Comparison of ENCODE assay signal across 9 cellular contexts in the genomic region with DNA sequence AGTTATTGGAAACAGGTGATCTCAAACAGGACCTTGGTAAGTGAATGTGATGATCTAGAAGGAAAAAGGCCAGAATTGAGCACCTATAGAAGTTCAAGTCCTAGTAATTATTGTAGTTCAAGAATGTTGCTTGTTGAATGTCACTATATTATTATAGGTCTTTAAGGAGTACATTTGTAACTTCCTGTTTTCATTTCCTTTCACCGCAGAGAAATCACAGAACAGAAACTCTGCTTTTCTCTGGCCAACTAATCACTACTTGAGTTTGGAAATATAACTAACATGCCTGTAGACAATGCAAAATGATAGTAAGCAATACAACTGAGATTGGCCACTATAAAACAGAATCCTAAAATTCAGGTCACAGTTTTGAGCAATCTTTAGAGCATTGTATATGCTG.
DNase-seq lines count a peak whose midpoint lies in the region; ATAC-seq, FAIRE-seq and TF ChIP-seq lines count a peak whose summit lies in the region.
"Had no signal": no experiment of that assay in that cellular context is flagged by ENCODE, and none has a peak within 500 bp of the region (broad histone marks: within the 10 kb centered on the region; RNA-seq: fewer than 3 reads in every experiment).

No MANE protein-coding gene starts in this region.

- in situ Hi-C loops in mammary epithelial cell (cut with MboI; ENCODE audit: low sequenced_read_pairs in 2 of 2) = no loop called here

- H3K36me3 ChIP-seq in kidney (ENCODE audit: control insufficient read depth in 1 of 2, insufficient read depth in 2 of 2, low read length in 2 of 2) = no peaks in the 10 kb centered on the region
- no peaks in the 10 kb centered on the region for H3K36me3 ChIP-seq in A673 (ENCODE audit: insufficient read depth, low read length, poor library complexity, severe bottlenecking)
- no peaks in the 10 kb centered on the region for H3K36me3 ChIP-seq in mammary epithelial cell (ENCODE audit: insufficient read depth, low read length)

- POLR2A ChIA-PET in A673 (lab: Charles Lee; ENCODE audit: low non-redundant PET) = no interaction called here

- H3K27ac ChIP-seq in kidney (ENCODE audit: low read depth in 2 of 2, low read length in 2 of 2) = no peak overlapping the region
- no peak overlapping the region for H3K27ac ChIP-seq in A673 (ENCODE audit: low read depth, low read length, poor library complexity, severe bottlenecking)
- H3K27ac ChIP-seq in right cardiac atrium (ENCODE audit: low read length) = no peak overlapping the region
- no peak overlapping the region for H3K27ac ChIP-seq in mammary epithelial cell (ENCODE audit: insufficient read depth, low read depth, low read length)

- H3K79me2 ChIP-seq in mammary epithelial cell (ENCODE audit: insufficient read depth, low read length) = no peaks in the 10 kb centered on the region

- H3K4me1 ChIP-seq in kidney (ENCODE audit: control insufficient read depth in 1 of 2, insufficient read depth in 1 of 2, low read depth in 1 of 2, low read length in 2 of 2) = no peaks in the 10 kb centered on the region
- H3K4me1 ChIP-seq in A673 (ENCODE audit: insufficient read depth, low read length, poor library complexity, severe bottlenecking) = no peaks in the 10 kb centered on the region
- H3K4me1 ChIP-seq in right cardiac atrium (ENCODE audit: control insufficient read depth, insufficient read depth, low read length) = no peaks in the 10 kb centered on the region
- H3K4me1 ChIP-seq in mammary epithelial cell (ENCODE audit: insufficient read depth, low read length) = no peaks in the 10 kb centered on the region

- ATAC-seq in GM19023 (IDR thresholded peaks at IDR 0.05; ENCODE audit: unreplicated experiment) = peak; percentile 79
- ATAC-seq in HG02623 (IDR thresholded peaks at IDR 0.05; ENCODE audit: unreplicated experiment) = peak; percentile 92
- peak; percentile 90 for ATAC-seq in HG03520 (IDR thresholded peaks at IDR 0.05; ENCODE audit: unreplicated experiment)
- ATAC-seq in right cardiac atrium = no peak

- H2AFZ ChIP-seq in mammary epithelial cell (ENCODE audit: low read depth, low read length) = no peak overlapping the region

- H3K4me2 ChIP-seq in mammary epithelial cell (ENCODE audit: insufficient read depth, low read depth, low read length) = no peak overlapping the region

- dilution Hi-C loops in mammary epithelial cell (cut with HindIII; ENCODE audit: low sequenced_read_pairs) = no loop called here

- intact Hi-C loops in kidney (cut with DNase I) = no loop called here
- intact Hi-C loops in A673 (cut with micrococcal nuclease; ENCODE audit: unreplicated experiment) = no loop called here
- intact Hi-C loops in right cardiac atrium (cut with DNase I) = no loop called here
- intact Hi-C loops in mammary epithelial cell (cut with micrococcal nuclease) = no loop called here

- BruUV-seq in A673 (replicated peaks; lab: Mats Ljungman, UMichigan) (no TSS peak), mammary epithelial cell (replicated peaks; lab: Mats Ljungman, UMichigan) (no TSS peak)

- FAIRE-seq in kidney (lab: Jason Lieb, UNC) = no peak

- H3K27me3 ChIP-seq in A673 (replicated peaks; ENCODE audit: insufficient read depth, low read depth, low read length, poor library complexity) (peaks cover 17% of the 10 kb centered on the region), right cardiac atrium (ENCODE audit: control insufficient read depth, insufficient read depth) (no peaks in the 10 kb centered on the region), mammary epithelial cell (ENCODE audit: insufficient read depth, low read length) (no peaks in the 10 kb centered on the region)

- DNase-seq in medulla oblongata (ENCODE audit: extremely low spot score) = peak; percentile 58
- no peak for DNase-seq in kidney
- no peak for DNase-seq in A673 (ENCODE audit: low spot score)
- no peak for DNase-seq in right cardiac atrium
- DNase-seq in mammary epithelial cell = no peak
- DNase-seq: NCI-H524 had no signal

- H3K4me3 ChIP-seq in kidney (ENCODE audit: low read length in 2 of 2) = no peak overlapping the region
- H3K4me3 ChIP-seq in A673 (ENCODE audit: low read depth, low read length, poor library complexity, severe bottlenecking) = no peak overlapping the region
- no peak overlapping the region for H3K4me3 ChIP-seq in right cardiac atrium (ENCODE audit: low read length)
- H3K4me3 ChIP-seq in mammary epithelial cell (replicated peaks in 1 of 3; ENCODE audit: insufficient read depth in 1 of 3, low read depth in 2 of 3, low read length in 3 of 3) = no peak overlapping the region

- H3K9ac ChIP-seq in kidney (ENCODE audit: low read length in 2 of 2) = no peak overlapping the region
- H3K9ac ChIP-seq in mammary epithelial cell (ENCODE audit: insufficient read depth, low read length) = no peak overlapping the region

- TF ChIP-seq CTCF in kidney (IDR thresholded peaks at IDR 0.05; ENCODE audit: borderline replicate concordance, extremely low read depth, insufficient read depth) = no peak
- no peak for TF ChIP-seq CTCF in A673 (conservative IDR thresholded peaks at IDR 0.05; ENCODE audit: low read depth, low read length)
- no peak for TF ChIP-seq CTCF in mammary epithelial cell (conservative IDR thresholded peaks at IDR 0.05 in 1 of 2, IDR thresholded peaks at IDR 0.05 in 1 of 2; ENCODE audit: extremely low read depth in 1 of 2, insufficient read depth in 1 of 2, low read depth in 1 of 2, low read length in 2 of 2)

- H4K20me1 ChIP-seq in mammary epithelial cell (ENCODE audit: insufficient read depth, low read length) = no peaks in the 10 kb centered on the region

- H3K9me3 ChIP-seq in kidney (ENCODE audit: control insufficient read depth in 1 of 2, low read length in 2 of 2) = no peaks in the 10 kb centered on the region
- H3K9me3 ChIP-seq in A673 (ENCODE audit: low read depth, low read length, poor library complexity, severe bottlenecking) = no peaks in the 10 kb centered on the region
- no peaks in the 10 kb centered on the region for H3K9me3 ChIP-seq in right cardiac atrium (ENCODE audit: control insufficient read depth, low read length)
- H3K9me3 ChIP-seq in mammary epithelial cell (replicated peaks; ENCODE audit: insufficient read depth, low read length) = no peaks in the 10 kb centered on the region

- WGBS in right cardiac atrium = 35% methylated on average over 1 of the region's 1 CpG
- 93% methylated on average over 1 of the region's 1 CpG for WGBS in mammary epithelial cell (ENCODE audit: low coverage, missing lambda C conversion rate)

- CTCF ChIA-PET in A673 (lab: Charles Lee) = no interaction called here
- CTCF ChIA-PET in mammary epithelial cell (lab: Charles Lee; ENCODE audit: low non-redundant PET) = no interaction called here

Comparison
In these comparisons a context has a peak if more than half of its experiments do, and no peak if none do; other contexts are left out.
1. ATAC-seq: peak in GM19023 (single experiment), HG02623 (single experiment) and HG03520 (single experiment); none in right cardiac atrium (0 of 2).